In the genomic region with DNA sequence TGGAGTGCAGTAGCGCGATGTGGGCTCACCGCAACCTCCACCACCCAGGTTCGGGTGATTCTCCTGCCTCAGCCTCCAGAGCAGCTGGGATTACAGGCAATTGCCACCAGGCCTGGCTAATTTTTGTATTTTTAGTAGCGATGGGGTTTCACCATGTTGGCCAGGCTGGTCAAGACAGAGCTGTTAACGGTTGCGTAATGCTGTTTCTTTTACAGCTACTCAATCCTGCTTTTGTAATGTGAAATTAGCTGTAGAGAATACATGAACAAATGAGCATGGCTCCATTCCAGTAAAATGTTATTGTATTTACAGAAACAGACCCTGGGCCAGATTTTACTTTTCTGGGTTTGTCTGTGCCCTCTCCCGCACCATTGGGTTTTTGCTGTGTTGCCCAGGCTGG, we compare ENCODE assay signal across 33 cellular contexts. TPM values are rescaled to one million over a fixed set of nuclear protein-coding genes. Genes with fewer than 3 reads are reported as not detected.
DNase-seq lines count a peak whose midpoint lies in the region; ATAC-seq and TF ChIP-seq lines count a peak whose summit lies in the region.
"Had no signal": no experiment of that assay in that cellular context is flagged by ENCODE, and none has a peak within 500 bp of the region (broad histone marks: within the 10 kb centered on the region; RNA-seq: fewer than 3 reads in every experiment).

No MANE protein-coding gene starts in this region.

- H3K27me3 ChIP-seq in HL-60 (ENCODE audit: insufficient read depth, poor library complexity, severe bottlenecking): no peaks in the 10 kb centered on the region
- H3K27me3 ChIP-seq in adipocyte (replicated peaks; ENCODE audit: control insufficient read depth, insufficient read depth, low read length): no peaks in the 10 kb centered on the region
- no peaks in the 10 kb centered on the region for H3K27me3 ChIP-seq in neutrophil
- H3K27me3 ChIP-seq: SJSA1 had no signal

- peaks cover 6% of the 10 kb centered on the region for H3K4me1 ChIP-seq in adipocyte (ENCODE audit: control insufficient read depth, insufficient read depth, low read length)
- peaks cover 22 to 27% of the 10 kb centered on the region in 2 experiments for H3K4me1 ChIP-seq in neutrophil (ENCODE audit: control insufficient read depth in 1 of 2, insufficient read depth in 1 of 2, low read depth in 1 of 2, low read length in 1 of 2)
- H3K4me1 ChIP-seq: lower lobe of right lung, SJSA1 had no signal

- H3K4me3 ChIP-seq in HL-60 (replicated peaks; ENCODE audit: insufficient read depth, low read length) (no peak overlapping the region), adipocyte (ENCODE audit: low read length) (no peak overlapping the region), neutrophil (ENCODE audit: low read depth in 1 of 2, low read length in 1 of 2) (no peak overlapping the region)
- H3K4me3 ChIP-seq: coronary artery, lower lobe of right lung, SJSA1 had no signal

- TF ChIP-seq CTCF in HL-60 (IDR thresholded peaks at IDR 0.05; ENCODE audit: insufficient read depth, low read length): no peak
- TF ChIP-seq CTCF in neutrophil (IDR thresholded peaks at IDR 0.05): no peak

- H3K27ac ChIP-seq in HL-60 (replicated peaks) (peak overlapping the region; percentile 73), neutrophil (peak overlapping the region; percentile 61)
- H3K27ac ChIP-seq: C4-2B, coronary artery, epithelial cell of prostate, lower lobe of right lung, SJSA1 had no signal

- peaks cover 28% of the 10 kb centered on the region for H3K36me3 ChIP-seq in adipocyte (ENCODE audit: control insufficient read depth, insufficient read depth, low read length, severe bottlenecking)
- H3K36me3 ChIP-seq in neutrophil: peaks cover 29% of the 10 kb centered on the region

- no peak overlapping the region for H3K9ac ChIP-seq in adipocyte (ENCODE audit: low read length)

- DNase-seq in HL-60 (ENCODE audit: low read depth in 1 of 2, low spot score in 1 of 2) (peak; percentile 74 to 83), NOMO-1 (lab: John Stamatoyannopoulos, UW; ENCODE audit: unreplicated experiment in 2 of 2) (peak; percentile 17 to 74), adipocyte (ENCODE audit: low read depth) (peak; percentile 24), H4 (ENCODE audit: low spot score) (no peak), DMS79 treated with DMSO at 0.1 percent for 48 hours (lab: John Stamatoyannopoulos, UW) (no peak)
- DNase-seq: activated CD4-positive, alpha-beta T cell treated with anti-CD3 and anti-CD28 coated beads, Interleukin-2, amount 10 ng/mL, durations not matched to agents 7 days and 5 days; activated effector memory CD4-positive, alpha-beta T cell treated with Interleukin-2 at 50 U/mL for 16 hours; activated naive CD8-positive, alpha-beta T cell treated with anti-CD3 and anti-CD28 coated beads for 36 hours; Calu3; DMS79; effector CD8-positive, alpha-beta T cell; GF-D8; kidney glomerular epithelial cell; lower lobe of right lung; NCI-H1417; NCI-H2081 treated with DMSO at 0.1 percent for 48 hours; NCI-H226; NCI-H526 treated with DMSO at 0.1 percent for 48 hours; NK-92 treated with Interleukin-12 subunit alpha and Interleukin-12 subunit beta, amount 100 ng/mL, for 24 hours; stimulated activated naive B cell treated with anti-CD40 and anti-IgM and Interleukin-4, amounts not matched to agents 10 μg/mL and 1 μg/mL and 100 μg/mL, for 72 hours; substantia nigra; T-cell; trophoblast cell had no signal

- no peak for ATAC-seq in HG02678 (IDR thresholded peaks at IDR 0.05; ENCODE audit: unreplicated experiment)
- ATAC-seq: stimulated activated naive B cell treated with anti-CD40 and anti-IgM and Interleukin-4, amounts not matched to agents 10 μg/mL and 1 μg/mL and 100 μg/mL, for 72 hours; T-cell; WTC11 had no signal

- H3K9me3 ChIP-seq in adipocyte (ENCODE audit: control insufficient read depth, low read length) (no peaks in the 10 kb centered on the region), neutrophil (no peaks in the 10 kb centered on the region)
- H3K9me3 ChIP-seq: lower lobe of right lung, SJSA1 had no signal

RNA-seq across cellular contexts. Expression of gene PNLDC1, which starts 1.9 kb away (rescaled TPM):
- not detected in 2 replicates for total RNA-seq in H4 (2014; rRNA removed; shearing (Covaris generic))
- total RNA-seq: cardiac septum, osteoblast, pulmonary artery endothelial cell, SJSA1 had no signal

RNA-seq across cellular contexts. Expression of gene MRPL18, which starts 11.7 kb away (rescaled TPM):
- total RNA-seq in H4 (2014; rRNA removed; shearing (Covaris generic)): 107 and 120 TPM in 2 replicates

RNA-seq across cellular contexts. Expression of gene TCP1, which starts 12.5 kb away (rescaled TPM):
- 210 and 251 TPM in 2 replicates for total RNA-seq in H4 (2014; rRNA removed; shearing (Covaris generic))

RNA-seq across cellular contexts. Expression of gene ACAT2, which starts 40.1 kb away (rescaled TPM):
- 37.4 and 40.5 TPM in 2 replicates for total RNA-seq in H4 (2014; rRNA removed; shearing (Covaris generic))

Comparison
In these comparisons a context has a peak if more than half of its experiments do, and no peak if none do; other contexts are left out.
1. DNase-seq: peak in HL-60 (2 of 2), NOMO-1 (2 of 2) and adipocyte (single experiment); none in H4 (single experiment) and DMS79 treated with DMSO at 0.1 percent for 48 hours (single experiment).